In genomic region chr3:125051205-125051604, GRCh38 we compare ENCODE assay signal across 10 cellular contexts. TPM values are rescaled to one million over a fixed set of nuclear protein-coding genes. Genes with fewer than 3 reads are reported as not detected.
DNase-seq lines count a peak whose midpoint lies in the region; ATAC-seq and TF ChIP-seq lines count a peak whose summit lies in the region.
"Had no signal": no experiment of that assay in that cellular context is flagged by ENCODE, and none has a peak within 500 bp of the region (broad histone marks: within the 10 kb centered on the region; RNA-seq: fewer than 3 reads in every experiment).

No MANE protein-coding gene starts in this region.

- peak overlapping the region; percentile 73 to 98 (median 94) for H3K4me3 Mint-ChIP-seq in CD4-positive, alpha-beta memory T cell

- no peaks in the 10 kb centered on the region for H3K9me3 Mint-ChIP-seq in CD4-positive, alpha-beta memory T cell

- no peak for DNase-seq in CD4-positive, alpha-beta memory T cell
- DNase-seq in Peyer's patch (no peak), epithelial cell of prostate (ENCODE audit: low read depth, low spot score) (no peak), retina (peak; percentile 32), NCI-H2081 (lab: John Stamatoyannopoulos, UW) (no peak), HUDEP-2 (lab: John Stamatoyannopoulos, UW; ENCODE audit: unreplicated experiment in 76 of 76) (no peak)
- DNase-seq: cortex of kidney, GDM1 had no signal

- H3K27me3 ChIP-seq in CD4-positive, alpha-beta memory T cell (ENCODE audit: insufficient read depth, low read length), result no peaks in the 10 kb centered on the region
- no peaks in the 10 kb centered on the region for H3K27me3 ChIP-seq in Peyer's patch

- TF ChIP-seq CTCF in Peyer's patch (IDR thresholded peaks at IDR 0.05), result no peak

- peak overlapping the region; percentile 95 to 99 (median 98) for H3K27ac Mint-ChIP-seq in CD4-positive, alpha-beta memory T cell

- H3K9me3 ChIP-seq in CD4-positive, alpha-beta memory T cell (ENCODE audit: control insufficient read depth in 1 of 2, low read length in 2 of 2), result no peaks in the 10 kb centered on the region
- H3K9me3 ChIP-seq in Peyer's patch, result no peaks in the 10 kb centered on the region

- peak overlapping the region; percentile 73 for H3K27ac ChIP-seq in CD4-positive, alpha-beta memory T cell (ENCODE audit: low read depth, low read length)
- peak overlapping the region; percentile 60 to 93 (median 80) for H3K27ac ChIP-seq in Peyer's patch
- peak overlapping the region; percentile 77 for H3K27ac ChIP-seq in epithelial cell of prostate

- H3K36me3 Mint-ChIP-seq in CD4-positive, alpha-beta memory T cell, result peaks cover 18 to 20% of the 10 kb centered on the region in 2 donors

- ATAC-seq in HG03571 (IDR thresholded peaks at IDR 0.05; ENCODE audit: unreplicated experiment) (no peak), GM18505 (IDR thresholded peaks at IDR 0.05; ENCODE audit: unreplicated experiment) (no peak)

- H3K4me1 ChIP-seq in CD4-positive, alpha-beta memory T cell (ENCODE audit: insufficient read depth, low read length), result peaks cover 55% of the 10 kb centered on the region
- peaks cover 0 to 33% (median 7%) of the 10 kb centered on the region in 4 donors for H3K4me1 ChIP-seq in Peyer's patch

- no peaks in the 10 kb centered on the region for H3K36me3 ChIP-seq in CD4-positive, alpha-beta memory T cell (ENCODE audit: insufficient read depth, low read length)
- no peaks in the 10 kb centered on the region for H3K36me3 ChIP-seq in Peyer's patch

- CTCF ChIA-PET in CD4-positive, alpha-beta memory T cell (lab: Charles Lee; ENCODE audit: partially characterized antibody), result interaction anchor here (1.3 to 1.4 kb wide), 2 partner anchors 30 to 32 kb away, joined by 3 to 4 read pairs; no protein-coding TSS in a partner anchor

- TF ChIP-seq POLR2A in Peyer's patch (IDR thresholded peaks at IDR 0.05) (no peak), GM18505 (IDR thresholded peaks at IDR 0.05; ENCODE audit: borderline replicate concordance, extremely low read depth, insufficient read depth, insufficient read length) (no peak)

- peak overlapping the region in 1 of 2 donors; percentile 28 for H3K4me3 ChIP-seq in CD4-positive, alpha-beta memory T cell (ENCODE audit: low read length in 2 of 2)
- H3K4me3 ChIP-seq in Peyer's patch, result no peak overlapping the region

- intact Hi-C loops in CD4-positive, alpha-beta memory T cell (cut with micrococcal nuclease), result loop anchor here (5.0 kb wide), 2 partner anchors 49 to 71 kb away; no protein-coding TSS in a partner anchor

- H3K4me1 Mint-ChIP-seq in CD4-positive, alpha-beta memory T cell, result peaks cover 52 to 78% (median 62%) of the 10 kb centered on the region in 4 donors

- no peaks in the 10 kb centered on the region for H3K27me3 Mint-ChIP-seq in CD4-positive, alpha-beta memory T cell

- POLR2A ChIA-PET in CD4-positive, alpha-beta memory T cell (lab: Charles Lee; ENCODE audit: partially characterized antibody), result interaction anchor here (1.2 to 2.0 kb wide), 4 partner anchors 13 to 92 kb away, joined by 3 to 13 read pairs (median 6); no protein-coding TSS in a partner anchor

RNA-seq across cellular contexts. Expression of gene HEG1, which starts 4.6 kb away (rescaled TPM):
- total RNA-seq in CD4-positive, alpha-beta memory T cell, result 10 to 100 TPM; 20.2 to 21.7 TPM
- 1 to 10 TPM; 1.1 to 4.7 TPM for polyA plus RNA-seq in CD4-positive, alpha-beta memory T cell
- total RNA-seq in Peyer's patch, result 10 to 100 TPM in 3 of 4 donors, 1 to 10 TPM in 1; 6.0 to 52.8 (median 10.9) TPM
